Comparison of ENCODE assay signal across 8 cellular contexts in the genomic region with DNA sequence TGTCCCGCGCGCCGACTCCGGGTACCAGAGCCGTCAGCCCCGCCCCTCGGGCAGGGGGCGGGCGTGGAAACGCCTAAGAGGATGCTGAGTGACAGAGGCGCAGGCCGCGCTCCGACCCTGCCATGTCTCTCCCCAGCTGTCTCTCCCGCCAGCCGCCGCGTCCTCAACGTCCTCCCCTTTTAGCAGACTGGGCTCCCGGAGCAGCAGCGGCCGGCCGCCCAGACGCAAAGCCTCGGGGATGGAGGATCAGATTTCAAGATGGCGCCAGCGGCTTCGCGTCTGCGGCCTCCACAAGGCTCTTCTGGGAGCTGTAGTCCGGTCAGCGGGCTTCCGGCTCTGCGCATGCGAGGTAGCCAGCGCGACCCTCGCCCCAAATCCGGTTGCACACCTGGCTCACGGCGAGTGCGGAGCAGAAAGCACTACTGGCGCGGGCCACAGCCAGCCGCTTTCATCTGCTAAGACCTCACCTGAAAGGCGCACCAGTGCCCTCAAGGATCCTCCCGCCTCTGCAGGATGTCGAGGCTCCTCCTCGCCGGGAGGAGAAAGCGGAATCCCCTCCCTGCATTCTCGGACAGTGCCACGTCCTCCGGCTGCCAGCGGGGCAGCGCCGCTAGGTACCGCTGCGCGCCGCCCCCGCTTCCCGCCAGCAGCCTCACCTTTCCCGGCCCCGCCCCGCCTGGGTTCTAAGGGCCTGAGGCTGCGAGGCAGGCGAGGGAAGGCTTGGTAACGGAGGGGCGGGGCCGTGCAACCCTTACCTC.
DNase-seq lines count a peak whose midpoint lies in the region; ATAC-seq, FAIRE-seq and TF ChIP-seq lines count a peak whose summit lies in the region.
"Not testable (repeated sequence)": the region's sequence is repeated elsewhere in the genome, so short reads cannot be mapped to it uniquely, and the experiment has no call there.

No MANE protein-coding gene starts in this region.

- H3K9me3 Mint-ChIP-seq in activated CD4-positive, alpha-beta T cell treated with anti-CD3 and anti-CD28 coated beads, Interleukin-2, amount 10 ng/mL, durations not matched to agents 7 days and 5 days; chondrocyte (ENCODE audit: low read depth): not testable (repeated sequence)

- H3K4me1 ChIP-seq in small intestine (ENCODE audit: control insufficient read depth in 2 of 2, insufficient read depth in 1 of 2, low read depth in 1 of 2, low read length in 1 of 2): not testable (repeated sequence)

- peak overlapping the region in 1 of 2 donors; percentile 82 for H3K27ac ChIP-seq in small intestine (ENCODE audit: low read depth in 1 of 2, low read length in 1 of 2)

- not testable (repeated sequence) for H3K4me1 Mint-ChIP-seq in activated CD4-positive, alpha-beta T cell treated with anti-CD3 and anti-CD28 coated beads, Interleukin-2, amount 10 ng/mL, durations not matched to agents 7 days and 5 days; chondrocyte (ENCODE audit: low read depth)

- not testable (repeated sequence) for H3K27me3 Mint-ChIP-seq in activated CD4-positive, alpha-beta T cell treated with anti-CD3 and anti-CD28 coated beads, Interleukin-2, amount 10 ng/mL, durations not matched to agents 7 days and 5 days; chondrocyte (ENCODE audit: low read depth)

- POLR2A ChIA-PET in AG04449 (lab: Yijun Ruan, JAX); activated CD4-positive, alpha-beta T cell treated with anti-CD3 and anti-CD28 coated beads, Interleukin-2, amount 10 ng/mL, durations not matched to agents 7 days and 5 days (lab: Charles Lee): not testable (repeated sequence)

- peak overlapping the region; percentile 67 for H3K4me3 Mint-ChIP-seq in activated CD4-positive, alpha-beta T cell treated with anti-CD3 and anti-CD28 coated beads, Interleukin-2, amount 10 ng/mL, durations not matched to agents 7 days and 5 days
- H3K4me3 Mint-ChIP-seq in chondrocyte (ENCODE audit: unreplicated experiment): peak overlapping the region; percentile 57

- peak; percentile 77 for ATAC-seq in GM19351 (IDR thresholded peaks at IDR 0.05; ENCODE audit: unreplicated experiment)
- peak; percentile 82 for ATAC-seq in HG03175 (IDR thresholded peaks at IDR 0.05; ENCODE audit: unreplicated experiment)

- peak overlapping the region; percentile 66 for H3K27ac Mint-ChIP-seq in activated CD4-positive, alpha-beta T cell treated with anti-CD3 and anti-CD28 coated beads, Interleukin-2, amount 10 ng/mL, durations not matched to agents 7 days and 5 days
- H3K27ac Mint-ChIP-seq in chondrocyte (ENCODE audit: unreplicated experiment): peak overlapping the region; percentile 68

- not testable (repeated sequence) for DNase-seq in AG04449 (ENCODE audit: low read depth, low spot score)
- DNase-seq in NCI-H446 treated with DMSO at 0.1 percent for 48 hours (lab: John Stamatoyannopoulos, UW) (peak; percentile 12), chondrocyte (ENCODE audit: low spot score) (peak; percentile 68), kidney epithelial cell (ENCODE audit: low read depth) (peak; percentile 12), small intestine (peak; percentile 73)
- peak; percentile 75 for DNase-seq in activated CD4-positive, alpha-beta T cell treated with anti-CD3 and anti-CD28 coated beads, Interleukin-2, amount 10 ng/mL, durations not matched to agents 7 days and 5 days

- H3K4me3 ChIP-seq in AG04449 (ENCODE audit: low read depth, low read length): peak overlapping the region; percentile 62
- H3K4me3 ChIP-seq in kidney epithelial cell (ENCODE audit: low read depth, low read length): peak overlapping the region; percentile 39
- peak overlapping the region in 1 of 2 donors; percentile 46 for H3K4me3 ChIP-seq in small intestine (ENCODE audit: low read depth in 1 of 2, low read length in 2 of 2)

- WGBS in small intestine, 3 donors: 0 to 1% (median 0%) methylated on average over 12 to 50 of the region's 72 CpGs

- not testable (repeated sequence) for H3K9me3 ChIP-seq in small intestine (ENCODE audit: control insufficient read depth, low read depth)

- not testable (repeated sequence) for H3K36me3 ChIP-seq in kidney epithelial cell (ENCODE audit: control insufficient read depth, insufficient read depth, low read length); small intestine (ENCODE audit: control insufficient read depth in 2 of 2, insufficient read depth in 2 of 2, low read length in 2 of 2)

- not testable (repeated sequence) for H3K27me3 ChIP-seq in kidney epithelial cell (ENCODE audit: control insufficient read depth, insufficient read depth, low read length); small intestine (ENCODE audit: control insufficient read depth in 2 of 2, insufficient read depth in 2 of 2, low read length in 2 of 2)

- CTCF ChIA-PET in AG04449 (lab: Yijun Ruan, JAX); activated CD4-positive, alpha-beta T cell treated with anti-CD3 and anti-CD28 coated beads, Interleukin-2, amount 10 ng/mL, durations not matched to agents 7 days and 5 days (lab: Charles Lee): not testable (repeated sequence)

- H3K36me3 Mint-ChIP-seq in activated CD4-positive, alpha-beta T cell treated with anti-CD3 and anti-CD28 coated beads, Interleukin-2, amount 10 ng/mL, durations not matched to agents 7 days and 5 days (ENCODE audit: low read depth); chondrocyte (ENCODE audit: low read depth): not testable (repeated sequence)

- FAIRE-seq in small intestine (lab: Jason Lieb, UNC): not testable (repeated sequence)

- TF ChIP-seq CTCF in AG04449 (IDR thresholded peaks at IDR 0.05; ENCODE audit: insufficient read depth, low read length, missing control alignments); chondrocyte (IDR thresholded peaks at IDR 0.05); kidney epithelial cell (IDR thresholded peaks at IDR 0.05; ENCODE audit: insufficient read depth, low read length, poor library complexity, severe bottlenecking): not testable (repeated sequence)
